7 cellular contexts compared by ENCODE assay signal in the genomic region with DNA sequence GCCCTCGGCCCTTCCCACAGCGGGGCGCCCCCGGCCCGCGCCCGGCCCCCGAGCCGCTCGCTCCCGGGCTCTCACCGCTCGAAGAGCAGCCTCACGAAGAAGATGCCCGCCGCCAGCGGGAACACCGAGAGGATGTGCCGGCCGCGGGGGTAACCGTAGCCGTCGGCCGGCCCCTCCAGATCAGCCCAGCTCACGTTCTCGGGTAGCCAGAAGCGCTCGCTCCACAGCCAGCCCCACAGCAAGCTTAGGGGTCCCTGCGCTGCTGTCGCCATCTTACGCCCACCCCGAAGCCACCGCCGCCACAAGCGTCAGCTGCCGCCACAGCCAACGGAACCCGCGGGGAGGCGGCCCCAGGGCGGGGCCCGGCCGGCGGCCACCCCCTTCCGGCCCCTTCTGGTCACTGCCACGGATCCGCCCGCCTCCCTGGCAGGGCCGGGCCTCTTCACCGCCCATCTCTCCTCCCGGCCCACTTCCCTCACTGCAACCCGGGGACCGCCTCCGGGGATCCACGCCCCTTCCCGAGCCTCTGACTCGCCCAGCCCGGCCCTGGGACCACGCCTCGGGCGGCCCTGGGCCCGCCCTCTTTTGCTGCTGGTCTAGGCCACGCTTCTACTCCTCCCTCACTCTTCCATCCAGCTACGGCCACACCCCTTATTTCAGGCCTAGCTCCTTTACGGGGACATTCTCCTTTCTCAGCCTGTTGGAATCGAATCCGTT. TPM values are rescaled to one million over a fixed set of nuclear protein-coding genes. Genes with fewer than 3 reads are reported as not detected.
DNase-seq lines count a peak whose midpoint lies in the region; ATAC-seq and TF ChIP-seq lines count a peak whose summit lies in the region.

A gene with protein sequence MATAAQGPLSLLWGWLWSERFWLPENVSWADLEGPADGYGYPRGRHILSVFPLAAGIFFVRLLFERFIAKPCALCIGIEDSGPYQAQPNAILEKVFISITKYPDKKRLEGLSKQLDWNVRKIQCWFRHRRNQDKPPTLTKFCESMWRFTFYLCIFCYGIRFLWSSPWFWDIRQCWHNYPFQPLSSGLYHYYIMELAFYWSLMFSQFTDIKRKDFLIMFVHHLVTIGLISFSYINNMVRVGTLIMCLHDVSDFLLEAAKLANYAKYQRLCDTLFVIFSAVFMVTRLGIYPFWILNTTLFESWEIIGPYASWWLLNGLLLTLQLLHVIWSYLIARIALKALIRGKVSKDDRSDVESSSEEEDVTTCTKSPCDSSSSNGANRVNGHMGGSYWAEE (minus strand): TSS at position 344 of the 717 bp plus-strand sequence. CDS start 72 bp downstream, at position 272.

- no peaks in the 10 kb centered on the region for H3K27me3 ChIP-seq in hepatocyte

- WGBS in hepatocyte (ENCODE audit: low lambda C conversion rate, missing lambda C conversion rate) = 1% methylated on average over 54 of the region's 68 CpGs

- peaks cover 51% of the 10 kb centered on the region for H3K79me2 ChIP-seq in hepatocyte

- no peaks in the 10 kb centered on the region for H3K36me3 ChIP-seq in hepatocyte (replicated peaks; ENCODE audit: insufficient read depth, low read depth)

- H3K4me3 ChIP-seq in hepatocyte = peak within 1 kb of the TSS; percentile 49

- peak within 1 kb of the TSS; percentile 97 for H3K27ac ChIP-seq in hepatocyte

- peak; percentile 84 for ATAC-seq in GM18508 (IDR thresholded peaks at IDR 0.05; ENCODE audit: insufficient read depth, unreplicated experiment)
- ATAC-seq in HG03025 (IDR thresholded peaks at IDR 0.05; ENCODE audit: low FRiP score, unreplicated experiment) = peak; percentile 96

- H2AFZ ChIP-seq in hepatocyte = peak within 1 kb of the TSS; percentile 58

- H3K4me2 ChIP-seq in hepatocyte = peak within 1 kb of the TSS; percentile 88

- H3K9me3 ChIP-seq in hepatocyte (ENCODE audit: low read depth) = no peaks in the 10 kb centered on the region

- no peaks in the 10 kb centered on the region for H4K20me1 ChIP-seq in hepatocyte (ENCODE audit: insufficient read depth, poor library complexity, severe bottlenecking)

- peaks cover 16% of the 10 kb centered on the region for H3K4me1 ChIP-seq in hepatocyte (ENCODE audit: insufficient read depth)

- peak; percentile 98 for DNase-seq in NCI-H2081 (lab: John Stamatoyannopoulos, UW)
- peak; percentile 99 for DNase-seq in T1000 (lab: John Stamatoyannopoulos, UW)
- DNase-seq in astrocyte of the hippocampus (ENCODE audit: low read depth, low spot score) = peak; percentile 100
- peak; percentile 100 for DNase-seq in hepatocyte (ENCODE audit: low spot score)
- DNase-seq in retina = peak; percentile 99

- H3K9me2 ChIP-seq in hepatocyte (replicated peaks; ENCODE audit: insufficient read depth) = no peaks in the 10 kb centered on the region

- TF ChIP-seq CTCF in hepatocyte (IDR thresholded peaks at IDR 0.05; ENCODE audit: poor library complexity) = no peak

RNA-seq across cellular contexts. Expression of the gene that starts here (rescaled TPM):
- total RNA-seq in hepatocyte = 38.8 and 43.3 TPM in 2 replicates
- polyA plus RNA-seq in hepatocyte = 53.3 and 69.0 TPM in 2 replicates

Comparison
In these comparisons a context has a peak if more than half of its experiments do, and no peak if none do; other contexts are left out.
1. Peak in every context shown above with its lines: DNase-seq, ATAC-seq, H3K4me3 ChIP-seq and H3K27ac ChIP-seq.